Comparison of ENCODE assay signal across 23 cellular contexts in genomic region chr1:115073298-115074087, GRCh38. TPM values are rescaled to one million over a fixed set of nuclear protein-coding genes. Genes with fewer than 3 reads are reported as not detected.
A peak's percentile ranks its signal among the peaks of the same experiment; 100 is the strongest.
DNase-seq lines count a peak whose midpoint lies in the region; ATAC-seq, FAIRE-seq and TF ChIP-seq lines count a peak whose summit lies in the region.
"Had no signal": no experiment of that assay in that cellular context is flagged by ENCODE, and none has a peak within 500 bp of the region (broad histone marks: within the 10 kb centered on the region; RNA-seq: fewer than 3 reads in every experiment).

No MANE protein-coding gene starts in this region.

- peaks cover 0 to 37% (median 20%) of the 10 kb centered on the region in 3 donors for H3K4me1 ChIP-seq in esophagus squamous epithelium
- H3K4me1 ChIP-seq in tibial artery, result peaks cover 0 to 87% (median 50%) of the 10 kb centered on the region in 4 donors
- no peaks in the 10 kb centered on the region for H3K4me1 ChIP-seq in small intestine (ENCODE audit: control insufficient read depth in 2 of 2, insufficient read depth in 1 of 2, low read depth in 1 of 2, low read length in 1 of 2)
- H3K4me1 ChIP-seq: tibial nerve had no signal

- no peaks in the 10 kb centered on the region for H3K36me3 ChIP-seq in esophagus squamous epithelium
- no peaks in the 10 kb centered on the region for H3K36me3 ChIP-seq in tibial artery
- H3K36me3 ChIP-seq in small intestine (ENCODE audit: control insufficient read depth in 2 of 2, insufficient read depth in 2 of 2, low read length in 2 of 2), result no peaks in the 10 kb centered on the region
- H3K36me3 ChIP-seq: ovary, tibial nerve had no signal

- H3K4me1 Mint-ChIP-seq in activated CD8-positive, alpha-beta T cell treated with anti-CD3 and anti-CD28 coated beads for 36 hours (ENCODE audit: low read depth), result peaks cover 57% of the 10 kb centered on the region
- H3K4me1 Mint-ChIP-seq in activated CD8-positive, alpha-beta T cell treated with anti-CD3 and anti-CD28 coated beads, Interleukin-2, amount 10 ng/mL, durations not matched to agents 7 days and 5 days (ENCODE audit: low read depth), result peaks cover 2% of the 10 kb centered on the region
- H3K4me1 Mint-ChIP-seq in natural killer cell treated with Interleukin-12 subunit alpha and Interleukin-12 subunit beta and Interleukin-15 and Interleukin-18, amount 100 ng/mL, for 72 hours (ENCODE audit: low read depth in 2 of 2), result peaks cover 48 to 50% of the 10 kb centered on the region in 2 donors

- FAIRE-seq in small intestine (lab: Jason Lieb, UNC), result no peak
- FAIRE-seq: endometrium, frontal cortex, G401.6 had no signal

- ATAC-seq in activated CD8-positive, alpha-beta T cell treated with anti-CD3 and anti-CD28 coated beads for 36 hours, result peak; percentile 74
- ATAC-seq in activated CD8-positive, alpha-beta T cell treated with anti-CD3 and anti-CD28 coated beads, Interleukin-2, amount 10 ng/mL, durations not matched to agents 7 days and 5 days, result no peak
- ATAC-seq in natural killer cell treated with Interleukin-12 subunit alpha and Interleukin-12 subunit beta and Interleukin-15 and Interleukin-18, amount 100 ng/mL, for 72 hours, result peak; percentile 69 to 81
- no peak for ATAC-seq in GM21619 (IDR thresholded peaks at IDR 0.05; ENCODE audit: unreplicated experiment)
- ATAC-seq: activated CD8-positive, alpha-beta memory T cell treated with anti-CD3 and anti-CD28 coated beads, Interleukin-2, amount 10 ng/mL, durations not matched to agents 7 days and 5 days had no signal

- H3K4me3 Mint-ChIP-seq in activated CD8-positive, alpha-beta T cell treated with anti-CD3 and anti-CD28 coated beads for 36 hours, result no peak overlapping the region
- H3K4me3 Mint-ChIP-seq in activated CD8-positive, alpha-beta T cell treated with anti-CD3 and anti-CD28 coated beads, Interleukin-2, amount 10 ng/mL, durations not matched to agents 7 days and 5 days, result no peak overlapping the region
- peak overlapping the region; percentile 8 for H3K4me3 Mint-ChIP-seq in natural killer cell treated with Interleukin-12 subunit alpha and Interleukin-12 subunit beta and Interleukin-15 and Interleukin-18, amount 100 ng/mL, for 72 hours
- H3K4me3 Mint-ChIP-seq: activated CD8-positive, alpha-beta memory T cell treated with anti-CD3 and anti-CD28 coated beads, Interleukin-2, amount 10 ng/mL, durations not matched to agents 7 days and 5 days; activated naive CD8-positive, alpha-beta T cell; mesothelial cell of epicardium had no signal

- no peak for TF ChIP-seq CTCF in activated CD8-positive, alpha-beta T cell treated with anti-CD3 and anti-CD28 coated beads for 36 hours (IDR thresholded peaks at IDR 0.05)
- no peak for TF ChIP-seq CTCF in esophagus squamous epithelium (IDR thresholded peaks at IDR 0.05)
- no peak for TF ChIP-seq CTCF in tibial artery (IDR thresholded peaks at IDR 0.05)

- H3K4me3 ChIP-seq in esophagus squamous epithelium (no peak overlapping the region), tibial artery (peak overlapping the region; percentile 25), small intestine (ENCODE audit: low read depth in 1 of 2, low read length in 2 of 2) (no peak overlapping the region)
- H3K4me3 ChIP-seq: ovary, SK-N-MC, tibial nerve had no signal

- peak; percentile 67 for DNase-seq in activated CD8-positive, alpha-beta T cell treated with anti-CD3 and anti-CD28 coated beads for 36 hours
- DNase-seq in activated CD8-positive, alpha-beta T cell treated with anti-CD3 and anti-CD28 coated beads, Interleukin-2, amount 10 ng/mL, durations not matched to agents 7 days and 5 days, result no peak
- DNase-seq in esophagus squamous epithelium (lab: John Stamatoyannopoulos, UW) (no peak), tibial artery (peak in 1 of 2 donors; percentile 78), SKM-1 treated with dmso at 0.1 percent for 144 hours (lab: John Stamatoyannopoulos, UW; ENCODE audit: unreplicated experiment) (no peak), small intestine (no peak)
- no peak for DNase-seq in natural killer cell treated with Interleukin-12 subunit alpha and Interleukin-12 subunit beta and Interleukin-15 and Interleukin-18, amount 100 ng/mL, for 72 hours (ENCODE audit: low spot score)
- DNase-seq: activated CD8-positive, alpha-beta memory T cell treated with anti-CD3 and anti-CD28 coated beads, Interleukin-2, amount 10 ng/mL, durations not matched to agents 7 days and 5 days; central memory CD4-positive, alpha-beta T cell; NCI-H1417; NCI-H345; ovary had no signal

- 58 to 69% methylated on average over 8 to 9 of the region's 10 CpGs for whole genome bisulfite sequencing in esophagus squamous epithelium, 2 donors
- 73 to 78% (median 74%) methylated on average over 10 of the region's 10 CpGs for WGBS in small intestine, 3 donors

- intact Hi-C loops in activated CD8-positive, alpha-beta T cell treated with anti-CD3 and anti-CD28 coated beads for 36 hours (cut with micrococcal nuclease), result no loop called here
- intact Hi-C loops in esophagus squamous epithelium (cut with DNase I) (no loop called here), tibial artery (cut with DNase I; ENCODE audit: low total_unique reads) (no loop called here)

- no peaks in the 10 kb centered on the region for H3K36me3 Mint-ChIP-seq in activated CD8-positive, alpha-beta T cell treated with anti-CD3 and anti-CD28 coated beads for 36 hours (ENCODE audit: low read depth)
- H3K36me3 Mint-ChIP-seq in activated CD8-positive, alpha-beta T cell treated with anti-CD3 and anti-CD28 coated beads, Interleukin-2, amount 10 ng/mL, durations not matched to agents 7 days and 5 days (ENCODE audit: low read depth), result no peaks in the 10 kb centered on the region
- no peaks in the 10 kb centered on the region for H3K36me3 Mint-ChIP-seq in natural killer cell treated with Interleukin-12 subunit alpha and Interleukin-12 subunit beta and Interleukin-15 and Interleukin-18, amount 100 ng/mL, for 72 hours
- H3K36me3 Mint-ChIP-seq: activated CD8-positive, alpha-beta memory T cell treated with anti-CD3 and anti-CD28 coated beads, Interleukin-2, amount 10 ng/mL, durations not matched to agents 7 days and 5 days; mesothelial cell of epicardium had no signal

- H3K9me3 ChIP-seq in esophagus squamous epithelium (no peaks in the 10 kb centered on the region), tibial artery (no peaks in the 10 kb centered on the region), small intestine (ENCODE audit: control insufficient read depth, low read depth) (no peaks in the 10 kb centered on the region)
- H3K9me3 ChIP-seq: ovary, tibial nerve had no signal

- no peaks in the 10 kb centered on the region for H3K9me3 Mint-ChIP-seq in activated CD8-positive, alpha-beta T cell treated with anti-CD3 and anti-CD28 coated beads for 36 hours
- no peaks in the 10 kb centered on the region for H3K9me3 Mint-ChIP-seq in activated CD8-positive, alpha-beta T cell treated with anti-CD3 and anti-CD28 coated beads, Interleukin-2, amount 10 ng/mL, durations not matched to agents 7 days and 5 days (ENCODE audit: insufficient read depth)
- H3K9me3 Mint-ChIP-seq in natural killer cell treated with Interleukin-12 subunit alpha and Interleukin-12 subunit beta and Interleukin-15 and Interleukin-18, amount 100 ng/mL, for 72 hours, result no peaks in the 10 kb centered on the region
- H3K9me3 Mint-ChIP-seq: mesothelial cell of epicardium had no signal

- TF ChIP-seq POLR2A in esophagus squamous epithelium (IDR thresholded peaks at IDR 0.05), result no peak

- peak overlapping the region in 3 of 4 donors; percentile 31 to 49 (median 42) for H3K27ac ChIP-seq in esophagus squamous epithelium
- H3K27ac ChIP-seq in tibial artery, result peak overlapping the region; percentile 71 to 84
- no peak overlapping the region for H3K27ac ChIP-seq in small intestine (ENCODE audit: low read depth in 1 of 2, low read length in 1 of 2)
- H3K27ac ChIP-seq: HL-60, KMS-11, ovary, SK-N-MC, tibial nerve had no signal

- POLR2A ChIA-PET in activated CD8-positive, alpha-beta T cell treated with anti-CD3 and anti-CD28 coated beads for 36 hours (lab: Charles Lee), result interaction anchor here (0.6 kb wide), 1 partner anchor 178 kb away, joined by 3 read pairs; no protein-coding TSS in a partner anchor
- POLR2A ChIA-PET in activated CD8-positive, alpha-beta T cell treated with anti-CD3 and anti-CD28 coated beads, Interleukin-2, amount 10 ng/mL, durations not matched to agents 7 days and 5 days (lab: Charles Lee), result interaction anchor here (2.9 kb wide), 1 partner anchor 26 kb away, joined by 9 read pairs; no protein-coding TSS in a partner anchor

- H3K27me3 Mint-ChIP-seq in activated CD8-positive, alpha-beta T cell treated with anti-CD3 and anti-CD28 coated beads for 36 hours, result peaks cover 2% of the 10 kb centered on the region
- H3K27me3 Mint-ChIP-seq in activated CD8-positive, alpha-beta T cell treated with anti-CD3 and anti-CD28 coated beads, Interleukin-2, amount 10 ng/mL, durations not matched to agents 7 days and 5 days (ENCODE audit: low read depth), result peaks cover 11% of the 10 kb centered on the region
- H3K27me3 Mint-ChIP-seq in natural killer cell treated with Interleukin-12 subunit alpha and Interleukin-12 subunit beta and Interleukin-15 and Interleukin-18, amount 100 ng/mL, for 72 hours, result no peaks in the 10 kb centered on the region

- no peak overlapping the region for H3K27ac Mint-ChIP-seq in activated CD8-positive, alpha-beta T cell treated with anti-CD3 and anti-CD28 coated beads for 36 hours
- no peak overlapping the region for H3K27ac Mint-ChIP-seq in activated CD8-positive, alpha-beta T cell treated with anti-CD3 and anti-CD28 coated beads, Interleukin-2, amount 10 ng/mL, durations not matched to agents 7 days and 5 days
- H3K27ac Mint-ChIP-seq in natural killer cell treated with Interleukin-12 subunit alpha and Interleukin-12 subunit beta and Interleukin-15 and Interleukin-18, amount 100 ng/mL, for 72 hours, result peak overlapping the region in 1 of 2 donors; percentile 44
- H3K27ac Mint-ChIP-seq: activated CD8-positive, alpha-beta memory T cell treated with anti-CD3 and anti-CD28 coated beads, Interleukin-2, amount 10 ng/mL, durations not matched to agents 7 days and 5 days; activated naive CD8-positive, alpha-beta T cell; mesothelial cell of epicardium had no signal

- H3K27me3 ChIP-seq in esophagus squamous epithelium (peaks cover 0 to 6% (median 0%) of the 10 kb centered on the region in 4 donors), tibial artery (no peaks in the 10 kb centered on the region), small intestine (ENCODE audit: control insufficient read depth in 2 of 2, insufficient read depth in 2 of 2, low read length in 2 of 2) (peaks cover 0 to 3% of the 10 kb centered on the region in 2 donors)
- H3K27me3 ChIP-seq: ovary, tibial nerve had no signal

- CTCF ChIA-PET in activated CD8-positive, alpha-beta T cell treated with anti-CD3 and anti-CD28 coated beads for 36 hours (lab: Charles Lee), result interaction anchor here (1.1 kb wide), 1 partner anchor 22 kb away, joined by 3 read pairs; no protein-coding TSS in a partner anchor
- CTCF ChIA-PET in activated CD8-positive, alpha-beta T cell treated with anti-CD3 and anti-CD28 coated beads, Interleukin-2, amount 10 ng/mL, durations not matched to agents 7 days and 5 days (lab: Charles Lee), result interaction anchor here (0.7 to 2.6 kb wide), 3 partner anchors 20 to 34 kb away, joined by 3 to 13 read pairs (median 8); no protein-coding TSS in a partner anchor

RNA-seq across cellular contexts. Expression of gene TSPAN2, which starts 15.8 kb away (rescaled TPM):
- under 1 TPM; 0.74 to 0.90 TPM for total RNA-seq in activated CD8-positive, alpha-beta T cell treated with anti-CD3 and anti-CD28 coated beads for 36 hours
- under 1 TPM; 0.31 to 0.84 TPM for total RNA-seq in activated CD8-positive, alpha-beta T cell treated with anti-CD3 and anti-CD28 coated beads, Interleukin-2, amount 10 ng/mL, durations not matched to agents 7 days and 5 days
- 1 to 10 TPM in 2 of 4 donors, under 1 TPM in 2; 0.83 to 7.6 (median 3.9) TPM for total RNA-seq in esophagus squamous epithelium
- 1 to 10 TPM; 2.9 to 9.2 TPM for total RNA-seq in natural killer cell treated with Interleukin-12 subunit alpha and Interleukin-12 subunit beta and Interleukin-15 and Interleukin-18, amount 100 ng/mL, for 72 hours
- polyA plus RNA-seq in small intestine, result 1 to 10 TPM in 2 of 3 donors, not detected in 1; 1.4 to 5.5 TPM

RNA-seq across cellular contexts. Expression of gene TSHB, which starts 43.9 kb away (rescaled TPM):
- total RNA-seq in activated CD8-positive, alpha-beta T cell treated with anti-CD3 and anti-CD28 coated beads for 36 hours, result not detected
- total RNA-seq in activated CD8-positive, alpha-beta T cell treated with anti-CD3 and anti-CD28 coated beads, Interleukin-2, amount 10 ng/mL, durations not matched to agents 7 days and 5 days, result not detected
- total RNA-seq in esophagus squamous epithelium, result not detected
- not detected for total RNA-seq in natural killer cell treated with Interleukin-12 subunit alpha and Interleukin-12 subunit beta and Interleukin-15 and Interleukin-18, amount 100 ng/mL, for 72 hours
- polyA plus RNA-seq in small intestine, result not detected
- total RNA-seq: activated CD8-positive, alpha-beta memory T cell treated with anti-CD3 and anti-CD28 coated beads, Interleukin-2, amount 10 ng/mL, durations not matched to agents 7 days and 5 days; frontal cortex; mesothelial cell of epicardium; OCI-LY7; ovary; tibial nerve had no signal
- polyA plus RNA-seq: ovary had no signal

Comparison
In these comparisons a context has a peak if more than half of its experiments do, and no peak if none do; other contexts are left out.
1. ATAC-seq: peak in activated CD8-positive, alpha-beta T cell treated with anti-CD3 and anti-CD28 coated beads for 36 hours (single experiment) and natural killer cell treated with Interleukin-12 subunit alpha and Interleukin-12 subunit beta and Interleukin-15 and Interleukin-18, amount 100 ng/mL, for 72 hours (2 of 2); none in activated CD8-positive, alpha-beta T cell treated with anti-CD3 and anti-CD28 coated beads, Interleukin-2, amount 10 ng/mL, durations not matched to agents 7 days and 5 days (single experiment) and GM21619 (single experiment).
2. H3K27ac ChIP-seq: peak in esophagus squamous epithelium (3 of 4) and tibial artery (2 of 2); none in small intestine (0 of 2).
3. H3K4me3 ChIP-seq: peak in tibial artery (2 of 2); none in esophagus squamous epithelium (0 of 4) and small intestine (0 of 2).